Comparison of ENCODE assay signal across 16 cellular contexts in the genomic region with DNA sequence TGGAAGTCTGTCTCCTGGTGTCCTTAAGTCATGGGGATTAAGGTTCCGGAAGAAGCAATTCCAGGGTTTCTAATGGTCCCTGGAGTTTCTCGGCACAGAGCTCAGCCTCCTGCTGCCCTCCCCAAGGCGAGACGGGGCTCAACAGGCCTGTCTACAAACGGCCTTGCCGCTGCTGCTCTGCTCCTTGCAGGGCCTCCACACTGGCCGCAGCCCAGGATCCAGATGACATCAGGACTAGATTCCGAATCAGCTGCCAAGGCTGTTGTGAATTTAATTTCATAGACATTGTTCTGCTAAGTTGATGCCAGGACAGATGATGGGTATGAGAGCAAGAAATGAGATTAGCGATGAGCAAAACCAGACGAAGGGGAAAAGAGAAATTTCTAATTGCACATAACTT.
DNase-seq lines count a peak whose midpoint lies in the region; TF ChIP-seq lines count a peak whose summit lies in the region.
"Had no signal": no experiment of that assay in that cellular context is flagged by ENCODE, and none has a peak within 500 bp of the region (broad histone marks: within the 10 kb centered on the region; RNA-seq: fewer than 3 reads in every experiment).

No MANE protein-coding gene starts in this region.

- POLR2A ChIA-PET in SK-N-SH (lab: Yijun Ruan, JAX), result no interaction called here

- CTCF ChIA-PET in SK-N-SH (lab: Yijun Ruan, JAX), result interaction anchor here (1.0 to 2.6 kb wide), 3 partner anchors 20 to 921 kb away, joined by 3 to 18 read pairs (median 5); no protein-coding TSS in a partner anchor

- H2AFZ ChIP-seq in SK-N-SH (ENCODE audit: low read depth), result no peak overlapping the region
- H2AFZ ChIP-seq: PC-9 had no signal

- H3K27me3 ChIP-seq in right atrium auricular region (no peaks in the 10 kb centered on the region), SK-N-SH (ENCODE audit: insufficient read depth) (no peaks in the 10 kb centered on the region)

- intact Hi-C loops in cardiac septum (cut with DNase I), result no loop called here

- no peak overlapping the region for H3K9ac ChIP-seq in SK-N-SH

- no peaks in the 10 kb centered on the region for H4K20me1 ChIP-seq in SK-N-SH (ENCODE audit: insufficient read depth)

- no peaks in the 10 kb centered on the region for H3K9me2 ChIP-seq in SK-N-SH

- H3K9me3 ChIP-seq in right atrium auricular region (no peaks in the 10 kb centered on the region), SK-N-SH (no peaks in the 10 kb centered on the region)
- H3K9me3 ChIP-seq: A549 had no signal

- H3K4me3 ChIP-seq in right atrium auricular region (no peak overlapping the region), SK-N-SH (ENCODE audit: low read depth in 2 of 2, low read length in 1 of 2) (no peak overlapping the region)
- H3K4me3 ChIP-seq: A549, PC-9 had no signal

- H3K27ac ChIP-seq in right atrium auricular region (no peak overlapping the region), SK-N-SH (ENCODE audit: low read depth in 2 of 2, low read length in 1 of 2) (peak overlapping the region in 1 of 2 experiments; percentile 56; a peak in 2 of 4 replicates)
- H3K27ac ChIP-seq: A549, C4-2B, PC-9 had no signal

- H3F3A ChIP-seq in SK-N-SH (replicated peaks; ENCODE audit: insufficient read depth), result no peaks in the 10 kb centered on the region

- DNase-seq in cardiac septum (ENCODE audit: low spot score) (peak; percentile 41), right atrium auricular region (ENCODE audit: low spot score) (no peak), SK-N-SH (peak; percentile 69), globus pallidus (ENCODE audit: low spot score) (peak; percentile 21), iPS-NIHi11 (ENCODE audit: low spot score) (no peak), GF-D8 (lab: John Stamatoyannopoulos, UW) (no peak), GM03348 (ENCODE audit: low spot score) (no peak)
- DNase-seq: H9, KBM-7, MV-4-11, NCI-H187, NCI-H2107, NCI-H524, PC-9 had no signal

- H3K4me2 ChIP-seq in SK-N-SH, result no peak overlapping the region
- H3K4me2 ChIP-seq: A549, PC-9 had no signal

- H3K4me1 ChIP-seq in right atrium auricular region (peaks cover 0 to 10% of the 10 kb centered on the region in 2 donors), SK-N-SH (ENCODE audit: control insufficient read depth in 1 of 2, insufficient read depth in 2 of 2, low read depth in 1 of 2, low read length in 1 of 2) (peaks cover 0 to 25% of the 10 kb centered on the region in 2 experiments; a peak in 2 of 4 replicates)
- H3K4me1 ChIP-seq: A549 had no signal

- H3K36me3 ChIP-seq in right atrium auricular region (no peaks in the 10 kb centered on the region), SK-N-SH (replicated peaks in 1 of 2; ENCODE audit: control insufficient read depth in 1 of 2, insufficient read depth in 2 of 2, low read length in 1 of 2) (no peaks in the 10 kb centered on the region)

- WGBS in SK-N-SH (ENCODE audit: low lambda C conversion rate), result 8% methylated on average over 7 of the region's 10 CpGs

- no peak for TF ChIP-seq CTCF in right atrium auricular region (IDR thresholded peaks at IDR 0.05)
- no peak for TF ChIP-seq CTCF in SK-N-SH (IDR thresholded peaks at IDR 0.05)

- H3K79me2 ChIP-seq in SK-N-SH (ENCODE audit: insufficient read depth), result no peaks in the 10 kb centered on the region

- TF ChIP-seq EP300 in SK-N-SH (IDR thresholded peaks at IDR 0.05; ENCODE audit: borderline replicate concordance in 1 of 2, low read depth in 1 of 2, low read length in 1 of 2), result peak in 1 of 2 experiments; percentile 83; a peak in 1 of 4 replicates

- no peak for TF ChIP-seq RAD21 in SK-N-SH (IDR thresholded peaks at IDR 0.05; ENCODE audit: low read length)

TF ChIP-seq in SK-N-SH, 30 proteins besides CTCF, POLR2A, EP300 and RAD21:
- TF ChIP-seq TCF12 (IDR thresholded peaks at IDR 0.05) (peak; percentile 17; the same call in 1 of the 2 replicates), RCOR1 (IDR thresholded peaks at IDR 0.05; ENCODE audit: low read length) (peak; percentile 99), GATA2 (CRISPR knock-in tag; IDR thresholded peaks at IDR 0.05) (peak; percentile 75), CHD2 (IDR thresholded peaks at IDR 0.05; ENCODE audit: low read length, partially characterized antibody) (peak; percentile 49), MXI1 (IDR thresholded peaks at IDR 0.05; ENCODE audit: low read depth, low read length) (no peak), FOXJ3 (CRISPR knock-in tag; IDR thresholded peaks at IDR 0.05) (peak; percentile 72; the same call in 1 of the 2 replicates)
- TF ChIP-seq, protein P1, sequence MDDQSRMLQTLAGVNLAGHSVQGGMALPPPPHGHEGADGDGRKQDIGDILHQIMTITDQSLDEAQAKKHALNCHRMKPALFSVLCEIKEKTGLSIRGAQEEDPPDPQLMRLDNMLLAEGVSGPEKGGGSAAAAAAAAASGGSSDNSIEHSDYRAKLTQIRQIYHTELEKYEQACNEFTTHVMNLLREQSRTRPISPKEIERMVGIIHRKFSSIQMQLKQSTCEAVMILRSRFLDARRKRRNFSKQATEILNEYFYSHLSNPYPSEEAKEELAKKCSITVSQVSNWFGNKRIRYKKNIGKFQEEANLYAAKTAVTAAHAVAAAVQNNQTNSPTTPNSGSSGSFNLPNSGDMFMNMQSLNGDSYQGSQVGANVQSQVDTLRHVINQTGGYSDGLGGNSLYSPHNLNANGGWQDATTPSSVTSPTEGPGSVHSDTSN (IDR thresholded peaks at IDR 0.05), result no peak

Comparison
In these comparisons a context has a peak if more than half of its experiments do, and no peak if none do; other contexts are left out.
1. DNase-seq: peak in cardiac septum (single experiment), SK-N-SH (single experiment) and globus pallidus (single experiment); none in right atrium auricular region (single experiment), iPS-NIHi11 (single experiment), GF-D8 (single experiment) and GM03348 (single experiment).